ENCODE assay signal across 10 cellular contexts in genomic region chr10:102661614-102662133, GRCh38. TPM values are rescaled to one million over a fixed set of nuclear protein-coding genes. Genes with fewer than 3 reads are reported as not detected.
DNase-seq lines count a peak whose midpoint lies in the region; ATAC-seq and TF ChIP-seq lines count a peak whose summit lies in the region.
"Had no signal": no experiment of that assay in that cellular context is flagged by ENCODE, and none has a peak within 500 bp of the region (broad histone marks: within the 10 kb centered on the region; RNA-seq: fewer than 3 reads in every experiment).

No MANE protein-coding gene starts in this region.

- H3K27me3 Mint-ChIP-seq in activated T-cell treated with anti-CD3 and anti-CD28 coated beads, Interleukin-2, amount 50 U/mL, for 72 hours (ENCODE audit: low read depth) = no peaks in the 10 kb centered on the region

- H3K9me2 ChIP-seq in Loucy (replicated peaks; ENCODE audit: low read depth, low read length) = no peaks in the 10 kb centered on the region

- H3K9me3 Mint-ChIP-seq in activated T-cell treated with anti-CD3 and anti-CD28 coated beads, Interleukin-2, amount 50 U/mL, for 72 hours = no peaks in the 10 kb centered on the region

- H3K9me3 ChIP-seq in Loucy (ENCODE audit: insufficient read depth, low read depth, low read length) (no peaks in the 10 kb centered on the region), heart left ventricle (no peaks in the 10 kb centered on the region), upper lobe of right lung (no peaks in the 10 kb centered on the region)

- H3K4me3 Mint-ChIP-seq in activated T-cell treated with anti-CD3 and anti-CD28 coated beads, Interleukin-2, amount 50 U/mL, for 72 hours = peak overlapping the region; percentile 79 to 82

- peak overlapping the region; percentile 49 for H3K9ac ChIP-seq in Loucy (ENCODE audit: low read depth, low read length, poor library complexity, severe bottlenecking)

- H3K27me3 ChIP-seq in Loucy (ENCODE audit: insufficient read depth, low read length, poor library complexity, severe bottlenecking) (no peaks in the 10 kb centered on the region), heart left ventricle (no peaks in the 10 kb centered on the region), upper lobe of right lung (no peaks in the 10 kb centered on the region)

- no peaks in the 10 kb centered on the region for H3F3A ChIP-seq in Loucy (ENCODE audit: low read depth)

- no peak overlapping the region for H2AFZ ChIP-seq in Loucy (ENCODE audit: low read length)

- H3K4me3 ChIP-seq in Loucy (ENCODE audit: low read length, poor library complexity, severe bottlenecking) = peak overlapping the region; percentile 66
- peak overlapping the region in 1 of 12 donors; percentile 25 for H3K4me3 ChIP-seq in heart left ventricle
- no peak overlapping the region for H3K4me3 ChIP-seq in upper lobe of right lung

- no peaks in the 10 kb centered on the region for H4K20me1 ChIP-seq in Loucy (ENCODE audit: insufficient read depth, low read length, poor library complexity, severe bottlenecking)

- peak overlapping the region in 7 of 12 donors; percentile 42 to 74 (median 48) for H3K27ac ChIP-seq in heart left ventricle
- H3K27ac ChIP-seq in upper lobe of right lung = peak overlapping the region; percentile 63
- H3K27ac ChIP-seq: C4-2B had no signal

- no peak for TF ChIP-seq CTCF in Loucy (conservative IDR thresholded peaks at IDR 0.05; ENCODE audit: low read length)
- TF ChIP-seq CTCF in heart left ventricle (IDR thresholded peaks at IDR 0.05) = no peak
- TF ChIP-seq CTCF in upper lobe of right lung (IDR thresholded peaks at IDR 0.05) = no peak

- H3K4me1 Mint-ChIP-seq in activated T-cell treated with anti-CD3 and anti-CD28 coated beads, Interleukin-2, amount 50 U/mL, for 72 hours (ENCODE audit: low read depth) = peaks cover 53% of the 10 kb centered on the region

- peaks cover 21% of the 10 kb centered on the region; the same call in 1 of the 2 replicates for H3K36me3 ChIP-seq in Loucy (ENCODE audit: insufficient read depth, low read length)
- peaks cover 0 to 28% (median 22%) of the 10 kb centered on the region in 9 donors for H3K36me3 ChIP-seq in heart left ventricle
- peaks cover 16% of the 10 kb centered on the region for H3K36me3 ChIP-seq in upper lobe of right lung

- no peak for TF ChIP-seq POLR2A in heart left ventricle (IDR thresholded peaks at IDR 0.05)

- peaks cover 0 to 10% of the 10 kb centered on the region in 2 donors for H3K36me3 Mint-ChIP-seq in activated T-cell treated with anti-CD3 and anti-CD28 coated beads, Interleukin-2, amount 50 U/mL, for 72 hours (ENCODE audit: insufficient read depth in 2 of 2)

- whole genome bisulfite sequencing in heart left ventricle, 4 donors = 54 to 66% (median 57%) methylated on average over 6 to 7 of the region's 7 CpGs

- ATAC-seq in activated T-cell treated with anti-CD3 and anti-CD28 coated beads, Interleukin-2, amount 50 U/mL, for 72 hours (replicated peaks in 1 of 2) = peak; percentile 39 to 51
- peak in 3 of 4 donors; percentile 1 to 20 (median 6) for ATAC-seq in heart left ventricle
- ATAC-seq in upper lobe of right lung = no peak
- no peak for ATAC-seq in GM19035 (IDR thresholded peaks at IDR 0.05; ENCODE audit: unreplicated experiment)

- H3K27ac Mint-ChIP-seq in activated T-cell treated with anti-CD3 and anti-CD28 coated beads, Interleukin-2, amount 50 U/mL, for 72 hours = peak overlapping the region; percentile 91

- intact Hi-C loops in heart left ventricle (cut with DNase I) = no loop called here
- intact Hi-C loops in upper lobe of right lung (cut with DNase I) = no loop called here

- peak overlapping the region; percentile 75 for H3K4me2 ChIP-seq in Loucy (ENCODE audit: low read depth, low read length, poor library complexity, severe bottlenecking)

- H3K4me1 ChIP-seq in Loucy (ENCODE audit: insufficient read depth, low read length, poor library complexity, severe bottlenecking) (peaks cover 25% of the 10 kb centered on the region), heart left ventricle (peaks cover 4 to 45% (median 31%) of the 10 kb centered on the region in 12 donors), upper lobe of right lung (peaks cover 48% of the 10 kb centered on the region)

- DNase-seq in activated T-cell treated with anti-CD3 and anti-CD28 coated beads, Interleukin-2, amount 50 U/mL, for 72 hours = no peak
- no peak for DNase-seq in activated T-cell treated with anti-CD3 and anti-CD28 coated beads, Interleukin-2, amount 50 U/mL, for 1 hour
- DNase-seq in heart left ventricle (no peak), upper lobe of right lung (no peak), NCI-H2227 (lab: John Stamatoyannopoulos, UW; ENCODE audit: unreplicated experiment) (no peak), COLO668 (lab: John Stamatoyannopoulos, UW; ENCODE audit: unreplicated experiment) (no peak)
- DNase-seq: NCI-H526 treated with DMSO at 0.1 percent for 48 hours had no signal

- no peaks in the 10 kb centered on the region for H3K79me2 ChIP-seq in Loucy (ENCODE audit: insufficient read depth, low read length)

RNA-seq across cellular contexts. Expression of gene TRIM8, which starts 17.4 kb away (rescaled TPM):
- 10 to 100 TPM; 57.9 to 58.2 TPM for total RNA-seq in activated T-cell treated with anti-CD3 and anti-CD28 coated beads, Interleukin-2, amount 50 U/mL, for 72 hours
- total RNA-seq in heart left ventricle (100 to 1,000 TPM in 6 of 9 donors, 10 to 100 TPM in 3; 91.5 to 225 (median 107) TPM), upper lobe of right lung (146 TPM)
- polyA plus RNA-seq in heart left ventricle = 10 to 100 TPM; 38.9 to 94.6 TPM

RNA-seq across cellular contexts. Expression of gene ARL3, which starts 52.5 kb away (rescaled TPM):
- 1 to 10 TPM; 8.0 to 8.7 TPM for total RNA-seq in activated T-cell treated with anti-CD3 and anti-CD28 coated beads, Interleukin-2, amount 50 U/mL, for 72 hours
- total RNA-seq in heart left ventricle (10 to 100 TPM in 7 of 9 donors, 1 to 10 TPM in 2; 5.8 to 17.0 (median 12.6) TPM), upper lobe of right lung (7.5 TPM)
- 10 to 100 TPM in 1 of 2 donors, 1 to 10 TPM in 1; 9.0 to 19.3 TPM for polyA plus RNA-seq in heart left ventricle

RNA-seq across cellular contexts. Expression of gene SFXN2, which starts 52.8 kb away (rescaled TPM):
- 10 to 100 TPM in 1 of 2 donors, 1 to 10 TPM in 1; 7.5 to 10.4 TPM for total RNA-seq in activated T-cell treated with anti-CD3 and anti-CD28 coated beads, Interleukin-2, amount 50 U/mL, for 72 hours
- total RNA-seq in heart left ventricle = 1 to 10 TPM in 7 of 9 donors, under 1 TPM in 2; 0.50 to 7.2 (median 2.4) TPM
- 1 to 10 TPM; 1.8 to 5.9 TPM for polyA plus RNA-seq in heart left ventricle
- 12.0 TPM for total RNA-seq in upper lobe of right lung

Comparison
In these comparisons a context has a peak if more than half of its experiments do, and no peak if none do; other contexts are left out.
1. ATAC-seq: peak in activated T-cell treated with anti-CD3 and anti-CD28 coated beads, Interleukin-2, amount 50 U/mL, for 72 hours (2 of 2) and heart left ventricle (3 of 4); none in upper lobe of right lung (single experiment) and GM19035 (single experiment).